In genomic region chr12:57213068-57213715, GRCh38 we compare ENCODE assay signal across 8 cellular contexts. TPM values are rescaled to one million over a fixed set of nuclear protein-coding genes. Genes with fewer than 3 reads are reported as not detected.
A peak's percentile ranks its signal among the peaks of the same experiment; 100 is the strongest.
DNase-seq lines count a peak whose midpoint lies in the region; ATAC-seq and TF ChIP-seq lines count a peak whose summit lies in the region.

No MANE protein-coding gene starts in this region.

- no peaks in the 10 kb centered on the region for H3K9me3 ChIP-seq in gastroesophageal sphincter
- H3K9me3 ChIP-seq in parathyroid adenoma (ENCODE audit: control insufficient read depth, low read length): no peaks in the 10 kb centered on the region
- H3K9me3 ChIP-seq in upper lobe of left lung: no peaks in the 10 kb centered on the region

- TF ChIP-seq EP300 in gastroesophageal sphincter (IDR thresholded peaks at IDR 0.05) (no peak), upper lobe of left lung (IDR thresholded peaks at IDR 0.05) (no peak)

- H3K4me3 ChIP-seq in gastroesophageal sphincter (no peak overlapping the region), parathyroid adenoma (ENCODE audit: low read depth, low read length) (no peak overlapping the region), upper lobe of left lung (no peak overlapping the region)

- intact Hi-C loops in activated naive CD4-positive, alpha-beta T cell treated with anti-CD3 and anti-CD28 coated beads for 36 hours (cut with micrococcal nuclease): loop anchor here (1.0 kb wide), 3 partner anchors 26 to 246 kb away; partner anchors contain the start of gene GLI1

- CTCF ChIA-PET in activated naive CD4-positive, alpha-beta T cell treated with anti-CD3 and anti-CD28 coated beads for 36 hours (lab: Charles Lee): interaction anchor here (0.6 to 10.9 kb wide), 18 partner anchors 9 to 503 kb away, joined by 3 to 333 read pairs (median 8); partner anchors contain the start of genes GLI1, SHMT2 and STAC3

- H3K4me1 Mint-ChIP-seq in activated naive CD4-positive, alpha-beta T cell treated with anti-CD3 and anti-CD28 coated beads for 36 hours (ENCODE audit: low read depth): peaks cover 28% of the 10 kb centered on the region

- no peak overlapping the region for H3K4me3 Mint-ChIP-seq in activated naive CD4-positive, alpha-beta T cell treated with anti-CD3 and anti-CD28 coated beads for 36 hours

- DNase-seq in AG08396 (ENCODE audit: low spot score) (peak; percentile 95), NCI-H1048 (lab: John Stamatoyannopoulos, UW) (peak; percentile 74), upper lobe of left lung (peak; percentile 91 to 92)
- DNase-seq in activated naive CD4-positive, alpha-beta T cell treated with anti-CD3 and anti-CD28 coated beads for 36 hours: peak; percentile 92

- H3K27ac ChIP-seq in gastroesophageal sphincter (peak overlapping the region in 2 of 4 donors; percentile 1 to 31), parathyroid adenoma (no peak overlapping the region), upper lobe of left lung (no peak overlapping the region)

- TF ChIP-seq POLR2A in gastroesophageal sphincter (IDR thresholded peaks at IDR 0.05) (no peak), upper lobe of left lung (IDR thresholded peaks at IDR 0.05) (no peak)

- peaks cover 0 to 62% (median 17%) of the 10 kb centered on the region in 3 donors for H3K4me1 ChIP-seq in gastroesophageal sphincter
- H3K4me1 ChIP-seq in parathyroid adenoma: peaks cover 7% of the 10 kb centered on the region
- peaks cover 31 to 53% (median 33%) of the 10 kb centered on the region in 4 donors for H3K4me1 ChIP-seq in upper lobe of left lung

- no peaks in the 10 kb centered on the region for H3K36me3 Mint-ChIP-seq in activated naive CD4-positive, alpha-beta T cell treated with anti-CD3 and anti-CD28 coated beads for 36 hours (ENCODE audit: low read depth)

- H2AFZ ChIP-seq in parathyroid adenoma: no peak overlapping the region

- H3K36me3 ChIP-seq in gastroesophageal sphincter: peaks cover 0 to 48% of the 10 kb centered on the region in 2 donors
- H3K36me3 ChIP-seq in parathyroid adenoma (ENCODE audit: control insufficient read depth, insufficient read depth, low read length): no peaks in the 10 kb centered on the region
- H3K36me3 ChIP-seq in upper lobe of left lung: peaks cover 0 to 37% (median 16%) of the 10 kb centered on the region in 4 donors

- H3K27me3 Mint-ChIP-seq in activated naive CD4-positive, alpha-beta T cell treated with anti-CD3 and anti-CD28 coated beads for 36 hours (ENCODE audit: low read depth): peaks cover 39% of the 10 kb centered on the region

- ATAC-seq in GM19035 (IDR thresholded peaks at IDR 0.05; ENCODE audit: unreplicated experiment) (peak; percentile 45), SK-N-SH treated with all-trans-retinoic acid at 6 μM for 48 hours (peak; percentile 83), gastroesophageal sphincter (peak; percentile 78), upper lobe of left lung (ENCODE audit: low FRiP score in 2 of 2) (peak; percentile 85 to 89)

- no peaks in the 10 kb centered on the region for H3K79me2 ChIP-seq in parathyroid adenoma

- H3K27me3 ChIP-seq in gastroesophageal sphincter: peaks cover 39% of the 10 kb centered on the region
- peaks cover 10% of the 10 kb centered on the region for H3K27me3 ChIP-seq in parathyroid adenoma (ENCODE audit: control insufficient read depth, insufficient read depth, low read length)
- H3K27me3 ChIP-seq in upper lobe of left lung: peaks cover 2 to 34% (median 22%) of the 10 kb centered on the region in 4 donors

- H3K4me2 ChIP-seq in parathyroid adenoma (ENCODE audit: low read length): no peak overlapping the region

- H3K9me3 Mint-ChIP-seq in activated naive CD4-positive, alpha-beta T cell treated with anti-CD3 and anti-CD28 coated beads for 36 hours: no peaks in the 10 kb centered on the region

- TF ChIP-seq CTCF in gastroesophageal sphincter (IDR thresholded peaks at IDR 0.05): peak in 3 of 4 experiments; percentile 87 to 97 (median 90)
- peak; percentile 94 for TF ChIP-seq CTCF in parathyroid adenoma (IDR thresholded peaks at IDR 0.05)
- peak; percentile 84 to 97 (median 90) for TF ChIP-seq CTCF in upper lobe of left lung (IDR thresholded peaks at IDR 0.05)

- H3K27ac Mint-ChIP-seq in activated naive CD4-positive, alpha-beta T cell treated with anti-CD3 and anti-CD28 coated beads for 36 hours: no peak overlapping the region

- no peak overlapping the region for H3K9ac ChIP-seq in parathyroid adenoma

- WGBS in gastroesophageal sphincter (ENCODE audit: low coverage in 1 of 2), 2 donors: 0 to 6% methylated on average over 7 to 11 of the region's 16 CpGs
- 4 to 5% methylated on average over 16 of the region's 16 CpGs for WGBS in upper lobe of left lung, 2 donors

TF ChIP-seq in SK-N-SH treated with all-trans-retinoic acid at 6 μM for 48 hours, 23 proteins besides CTCF, POLR2A, EP300 and RAD21:
- no peak for TF ChIP-seq ARNTL (CRISPR knock-in tag; IDR thresholded peaks at IDR 0.05; ENCODE audit: borderline replicate concordance, low read depth)
- TF ChIP-seq, protein P1, sequence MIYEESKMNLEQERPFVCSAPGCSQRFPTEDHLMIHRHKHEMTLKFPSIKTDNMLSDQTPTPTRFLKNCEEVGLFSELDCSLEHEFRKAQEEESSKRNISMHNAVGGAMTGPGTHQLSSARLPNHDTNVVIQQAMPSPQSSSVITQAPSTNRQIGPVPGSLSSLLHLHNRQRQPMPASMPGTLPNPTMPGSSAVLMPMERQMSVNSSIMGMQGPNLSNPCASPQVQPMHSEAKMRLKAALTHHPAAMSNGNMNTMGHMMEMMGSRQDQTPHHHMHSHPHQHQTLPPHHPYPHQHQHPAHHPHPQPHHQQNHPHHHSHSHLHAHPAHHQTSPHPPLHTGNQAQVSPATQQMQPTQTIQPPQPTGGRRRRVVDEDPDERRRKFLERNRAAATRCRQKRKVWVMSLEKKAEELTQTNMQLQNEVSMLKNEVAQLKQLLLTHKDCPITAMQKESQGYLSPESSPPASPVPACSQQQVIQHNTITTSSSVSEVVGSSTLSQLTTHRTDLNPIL (CRISPR knock-in tag; IDR thresholded peaks at IDR 0.05; ENCODE audit: low read depth): no peak
- TF ChIP-seq ZNF70 (CRISPR knock-in tag; IDR thresholded peaks at IDR 0.05): no peak
- TF ChIP-seq CSDC2 (CRISPR knock-in tag; IDR thresholded peaks at IDR 0.05): no peak
- TF ChIP-seq OSR1 (CRISPR knock-in tag; IDR thresholded peaks at IDR 0.05): no peak
- no peak for TF ChIP-seq PPARA (CRISPR knock-in tag; IDR thresholded peaks at IDR 0.05; ENCODE audit: borderline replicate concordance)
- no peak for TF ChIP-seq BACH2 (CRISPR knock-in tag; IDR thresholded peaks at IDR 0.05; ENCODE audit: borderline replicate concordance)
- no peak for TF ChIP-seq ZNF8 (CRISPR knock-in tag; IDR thresholded peaks at IDR 0.05)
- TF ChIP-seq TSHZ2 (CRISPR knock-in tag; IDR thresholded peaks at IDR 0.05): no peak
- TF ChIP-seq ZNF565 (CRISPR knock-in tag; conservative IDR thresholded peaks at IDR 0.05; ENCODE audit: low read depth): no peak
- TF ChIP-seq ZFP30 (CRISPR knock-in tag; IDR thresholded peaks at IDR 0.05): no peak
- TF ChIP-seq ZFP3 (CRISPR knock-in tag; IDR thresholded peaks at IDR 0.05): no peak

RNA-seq across cellular contexts. Expression of gene NXPH4, which starts 3.4 kb away (rescaled TPM):
- under 1 TPM; 0.25 to 0.79 TPM for total RNA-seq in activated naive CD4-positive, alpha-beta T cell treated with anti-CD3 and anti-CD28 coated beads for 36 hours
- total RNA-seq in gastroesophageal sphincter (1 to 10 TPM in 1 of 4 donors, not detected in 3; 1.1 TPM), upper lobe of left lung (under 1 TPM in 3 of 6 donors, not detected in 3; 0.20 to 0.94 (median 0.22) TPM)

RNA-seq across cellular contexts. Expression of gene SHMT2, which starts 16.3 kb away (rescaled TPM):
- 100 to 1,000 TPM; 542 to 552 TPM for total RNA-seq in activated naive CD4-positive, alpha-beta T cell treated with anti-CD3 and anti-CD28 coated beads for 36 hours
- 10 to 100 TPM; 20.5 to 42.4 (median 34.4) TPM for total RNA-seq in gastroesophageal sphincter
- total RNA-seq in upper lobe of left lung: 10 to 100 TPM; 37.9 to 92.0 (median 52.0) TPM

RNA-seq across cellular contexts. Expression of gene STAC3, which starts 37.8 kb away (rescaled TPM):
- total RNA-seq in activated naive CD4-positive, alpha-beta T cell treated with anti-CD3 and anti-CD28 coated beads for 36 hours: 1 to 10 TPM in 1 of 2 experiments, under 1 TPM in 1; 0.93 to 1.5 TPM
- under 1 TPM in 3 of 4 donors, not detected in 1; 0.32 to 0.94 (median 0.35) TPM for total RNA-seq in gastroesophageal sphincter
- total RNA-seq in upper lobe of left lung: 10 to 100 TPM in 1 of 6 donors, 1 to 10 TPM in 5; 4.3 to 10.5 (median 5.6) TPM

Comparison
In these comparisons a context has a peak if more than half of its experiments do, and no peak if none do; other contexts are left out.
1. RNA of gene SHMT2, which starts 16.3 kb away (total RNA-seq): 542 to 552 TPM in activated naive CD4-positive, alpha-beta T cell treated with anti-CD3 and anti-CD28 coated beads for 36 hours; 37.9 to 92.0 TPM in upper lobe of left lung and 20.5 to 42.4 TPM in gastroesophageal sphincter; every median in the first group is over 4 times any median in the second.
2. Peak in every context shown above with its lines, with median percentiles within 50 percentile points of each other: DNase-seq, ATAC-seq and CTCF ChIP-seq.